ENCODE assay signal across 12 cellular contexts in genomic region chr6:24777227-24777626, GRCh38. TPM values are rescaled to one million over a fixed set of nuclear protein-coding genes. Genes with fewer than 3 reads are reported as not detected.
DNase-seq lines count a peak whose midpoint lies in the region; ATAC-seq and TF ChIP-seq lines count a peak whose summit lies in the region.
"Had no signal": no experiment of that assay in that cellular context is flagged by ENCODE, and none has a peak within 500 bp of the region (broad histone marks: within the 10 kb centered on the region; RNA-seq: fewer than 3 reads in every experiment).

No MANE protein-coding gene starts in this region.

- no peaks in the 10 kb centered on the region for H3K9me3 Mint-ChIP-seq in GM23338
- H3K9me3 Mint-ChIP-seq: CD8-positive, alpha-beta T cell had no signal

- H3K36me3 Mint-ChIP-seq in GM23338 (ENCODE audit: low read depth) = peaks cover 51% of the 10 kb centered on the region

- H3K27me3 ChIP-seq in ACC112 (ENCODE audit: insufficient read depth, low read length) (no peaks in the 10 kb centered on the region), GM23338 (ENCODE audit: insufficient read depth) (no peaks in the 10 kb centered on the region), WERI-Rb-1 (ENCODE audit: insufficient read depth, low read depth, severe bottlenecking) (no peaks in the 10 kb centered on the region), hepatocyte (no peaks in the 10 kb centered on the region)

- no peak for ATAC-seq in GM23338
- ATAC-seq in GM18870 (IDR thresholded peaks at IDR 0.05; ENCODE audit: unreplicated experiment) = no peak
- ATAC-seq in GM18511 (IDR thresholded peaks at IDR 0.05; ENCODE audit: unreplicated experiment) = no peak
- ATAC-seq: CD8-positive, alpha-beta T cell had no signal

- H3K4me1 ChIP-seq in ACC112 (ENCODE audit: control insufficient read depth, insufficient read depth, low read length, unreplicated experiment) (peaks cover 22% of the 10 kb centered on the region), GM23338 (ENCODE audit: insufficient read depth) (peaks cover 13% of the 10 kb centered on the region), hepatocyte (ENCODE audit: insufficient read depth) (peaks cover 14% of the 10 kb centered on the region)

- H3F3A ChIP-seq in GM23338 (replicated peaks; ENCODE audit: low read depth) = no peaks in the 10 kb centered on the region

- H3K27ac Mint-ChIP-seq in GM23338 = no peak overlapping the region
- H3K27ac Mint-ChIP-seq: CD8-positive, alpha-beta T cell had no signal

- H3K9me2 ChIP-seq in GM23338 (ENCODE audit: insufficient read depth) (no peaks in the 10 kb centered on the region), hepatocyte (replicated peaks; ENCODE audit: insufficient read depth) (no peaks in the 10 kb centered on the region)

- peaks cover 8% of the 10 kb centered on the region for H3K27me3 Mint-ChIP-seq in GM23338 (ENCODE audit: insufficient read depth, low read depth, poor library complexity)

- no peak overlapping the region for H2AFZ ChIP-seq in ACC112 (ENCODE audit: low read length, unreplicated experiment)
- no peak overlapping the region for H2AFZ ChIP-seq in GM23338
- no peak overlapping the region for H2AFZ ChIP-seq in hepatocyte

- DNase-seq in GM23338 (ENCODE audit: low spot score) = no peak
- no peak for DNase-seq in WERI-Rb-1
- DNase-seq in hepatocyte (ENCODE audit: low spot score) = no peak
- DNase-seq in activated gamma-delta T cell (lab: John Stamatoyannopoulos, UW) = no peak
- no peak for DNase-seq in stimulated activated naive CD4-positive, alpha-beta T cell (lab: John Stamatoyannopoulos, UW)
- DNase-seq: CD8-positive, alpha-beta T cell; posterior cingulate gyrus; SHP77 treated with DMSO at 0.1 percent for 48 hours had no signal

- WGBS in hepatocyte (ENCODE audit: low lambda C conversion rate, missing lambda C conversion rate) = 92% methylated on average over 1 of the region's 1 CpG

- H3K4me3 ChIP-seq in ACC112 (ENCODE audit: low read depth, low read length) = peak overlapping the region; percentile 98
- H3K4me3 ChIP-seq in GM23338 = peak overlapping the region; percentile 88
- peak overlapping the region; percentile 100 for H3K4me3 ChIP-seq in WERI-Rb-1 (ENCODE audit: low read depth, low read length)
- no peak overlapping the region for H3K4me3 ChIP-seq in hepatocyte

- H3K4me2 ChIP-seq in GM23338 (peak overlapping the region; percentile 95), hepatocyte (peak overlapping the region; percentile 79)

- H3K36me3 ChIP-seq in ACC112 (ENCODE audit: insufficient read depth, low read length) (peaks cover 22% of the 10 kb centered on the region), GM23338 (ENCODE audit: insufficient read depth) (peaks cover 6% of the 10 kb centered on the region), WERI-Rb-1 (peaks cover 63% of the 10 kb centered on the region), hepatocyte (replicated peaks; ENCODE audit: insufficient read depth, low read depth) (no peaks in the 10 kb centered on the region)

- no peaks in the 10 kb centered on the region for H3K9me3 ChIP-seq in WERI-Rb-1 (ENCODE audit: severe bottlenecking)
- no peaks in the 10 kb centered on the region for H3K9me3 ChIP-seq in hepatocyte (ENCODE audit: low read depth)

- H3K4me1 Mint-ChIP-seq in GM23338 = peaks cover 17% of the 10 kb centered on the region; the same call in 2 of the 3 replicates

- peaks cover 27% of the 10 kb centered on the region for H4K20me1 ChIP-seq in GM23338 (replicated peaks; ENCODE audit: insufficient read depth)
- H4K20me1 ChIP-seq in hepatocyte (ENCODE audit: insufficient read depth, poor library complexity, severe bottlenecking) = no peaks in the 10 kb centered on the region

- TF ChIP-seq CTCF in GM23338 (conservative IDR thresholded peaks at IDR 0.05; ENCODE audit: low read depth in 2 of 2) (no peak), WERI-Rb-1 (IDR thresholded peaks at IDR 0.05; ENCODE audit: low read depth, low read length) (no peak), hepatocyte (IDR thresholded peaks at IDR 0.05; ENCODE audit: poor library complexity) (no peak)

- H3K4me3 Mint-ChIP-seq in GM23338 = peak overlapping the region; percentile 46

- H3K27ac ChIP-seq in ACC112 (ENCODE audit: low read depth, low read length) (no peak overlapping the region), GM23338 (ENCODE audit: low read depth) (no peak overlapping the region), WERI-Rb-1 (no peak overlapping the region), hepatocyte (peak overlapping the region; percentile 77)

- H3K79me2 ChIP-seq in ACC112 (ENCODE audit: control insufficient read depth, insufficient read depth, low read length, unreplicated experiment) (peaks cover 60% of the 10 kb centered on the region), GM23338 (replicated peaks; ENCODE audit: insufficient read depth) (peaks cover 68% of the 10 kb centered on the region), hepatocyte (peaks cover 64% of the 10 kb centered on the region)

TF ChIP-seq in GM23338, 12 proteins besides CTCF, POLR2A, EP300 and RAD21:
- TF ChIP-seq ZNF331 (CRISPR knock-in tag; IDR thresholded peaks at IDR 0.05; ENCODE audit: low read depth) = no peak
TF ChIP-seq in GM23338: peak in this region for 0.

RNA-seq across cellular contexts. Expression of gene GMNN, which starts 2.5 kb away (rescaled TPM):
- total RNA-seq in GM23338 (2014; rRNA removed; shearing (Covaris generic)) = 88.2 and 89.1 TPM in 2 replicates
- polyA plus RNA-seq in GM23338 (2016; fragmentation: Nextera tagmentation; extraction: Ambion mirVana) = 183 and 202 TPM in 2 replicates
- 66.8 and 73.1 TPM in 2 replicates for total RNA-seq in hepatocyte
- 65.3 and 76.3 TPM in 2 replicates for polyA plus RNA-seq in hepatocyte

RNA-seq across cellular contexts. Expression of gene ARMH2, which starts 21.5 kb away (rescaled TPM):
- not detected in 2 replicates for total RNA-seq in GM23338 (2014; rRNA removed; shearing (Covaris generic))
- not detected in 2 replicates for polyA plus RNA-seq in GM23338 (2016; fragmentation: Nextera tagmentation; extraction: Ambion mirVana)
- not detected in 2 replicates for total RNA-seq in hepatocyte
- polyA plus RNA-seq in hepatocyte = not detected in 2 replicates
- total RNA-seq: urinary bladder had no signal
- polyA plus RNA-seq: urinary bladder had no signal

RNA-seq across cellular contexts. Expression of gene C6orf62, which starts 58.3 kb away (rescaled TPM):
- total RNA-seq in GM23338 (2014; rRNA removed; shearing (Covaris generic)) = 78.4 and 79.9 TPM in 2 replicates
- polyA plus RNA-seq in GM23338 (2016; fragmentation: Nextera tagmentation; extraction: Ambion mirVana) (63.1 and 66.7 TPM in 2 replicates), hepatocyte (27.2 and 29.6 TPM in 2 replicates)
- 64.1 and 72.1 TPM in 2 replicates for total RNA-seq in hepatocyte
